ENCODE assay signal across 12 cellular contexts in genomic region chr10:86411852-86412550, GRCh38.
DNase-seq lines count a peak whose midpoint lies in the region; ATAC-seq and TF ChIP-seq lines count a peak whose summit lies in the region.
"Had no signal": no experiment of that assay in that cellular context is flagged by ENCODE, and none has a peak within 500 bp of the region (broad histone marks: within the 10 kb centered on the region; RNA-seq: fewer than 3 reads in every experiment).

No MANE protein-coding gene starts in this region.

- H3K79me2 ChIP-seq in Loucy (ENCODE audit: insufficient read depth, low read length), result no peaks in the 10 kb centered on the region

- peak overlapping the region; percentile 77 for H3K4me2 ChIP-seq in Loucy (ENCODE audit: low read depth, low read length, poor library complexity, severe bottlenecking)

- no peaks in the 10 kb centered on the region for H3K9me3 ChIP-seq in Loucy (ENCODE audit: insufficient read depth, low read depth, low read length)
- H3K9me3 ChIP-seq: suprapubic skin had no signal

- peak overlapping the region; percentile 20 to 55 for H3K27ac ChIP-seq in coronary artery
- H3K27ac ChIP-seq: suprapubic skin had no signal

- peak overlapping the region; percentile 62 for H3K9ac ChIP-seq in Loucy (ENCODE audit: low read depth, low read length, poor library complexity, severe bottlenecking)

- H3K27me3 ChIP-seq in Loucy (ENCODE audit: insufficient read depth, low read length, poor library complexity, severe bottlenecking), result no peaks in the 10 kb centered on the region
- H3K27me3 ChIP-seq: SJSA1, suprapubic skin had no signal

- peaks cover 39% of the 10 kb centered on the region for H3K4me1 ChIP-seq in Loucy (ENCODE audit: insufficient read depth, low read length, poor library complexity, severe bottlenecking)

- TF ChIP-seq CTCF in Loucy (conservative IDR thresholded peaks at IDR 0.05; ENCODE audit: low read length) (no peak), coronary artery (IDR thresholded peaks at IDR 0.05) (no peak)

- H2AFZ ChIP-seq in Loucy (ENCODE audit: low read length), result no peak overlapping the region

- H3F3A ChIP-seq in Loucy (ENCODE audit: low read depth), result peaks cover 13% of the 10 kb centered on the region

- no peak for DNase-seq in T-helper 1 cell
- no peak for DNase-seq in coronary artery (ENCODE audit: low spot score)
- no peak for DNase-seq in stimulated activated effector memory CD8-positive, alpha-beta T cell treated with anti-CD3 and anti-CD28 coated beads, Interleukin-12 subunit alpha, Interleukin-12 subunit beta, amount 100 ng/mL, for 72 hours (ENCODE audit: low spot score in 2 of 2)
- no peak for DNase-seq in pons (ENCODE audit: low spot score)
- DNase-seq in NCI-H2081 treated with DMSO at 0.1 percent for 48 hours (lab: John Stamatoyannopoulos, UW), result no peak
- DNase-seq in stimulated activated CD4-positive, alpha-beta T cell treated with anti-CD3 and anti-CD28 coated beads, Interleukin-4, amount 100 ng/mL, for 24 hours, result no peak
- DNase-seq: 8988T; stimulated activated CD4-positive, alpha-beta T cell treated with anti-CD3 and anti-CD28 coated beads, Interleukin-12 subunit alpha, Interleukin-12 subunit beta, amount 100 ng/mL, for 4 hours had no signal

- peaks cover 32% of the 10 kb centered on the region for H3K4me1 Mint-ChIP-seq in T-helper 1 cell treated with Interleukin-12 subunit alpha and Interleukin-12 subunit beta and Interleukin-4 antibody, amounts not matched to agents 30 μg/mL and 1 μg/mL, for 36 hours (ENCODE audit: low read depth)
- peaks cover 22% of the 10 kb centered on the region for H3K4me1 Mint-ChIP-seq in stimulated activated effector memory CD8-positive, alpha-beta T cell treated with anti-CD3 and anti-CD28 coated beads, Interleukin-12 subunit alpha, Interleukin-12 subunit beta, amount 100 ng/mL, for 72 hours

- H3K4me3 Mint-ChIP-seq in T-helper 1 cell treated with Interleukin-12 subunit alpha and Interleukin-12 subunit beta and Interleukin-4 antibody, amounts not matched to agents 30 μg/mL and 1 μg/mL, for 36 hours, result peak overlapping the region; percentile 30
- peak overlapping the region; percentile 50 for H3K4me3 Mint-ChIP-seq in stimulated activated effector memory CD8-positive, alpha-beta T cell treated with anti-CD3 and anti-CD28 coated beads, Interleukin-12 subunit alpha, Interleukin-12 subunit beta, amount 100 ng/mL, for 72 hours

- peaks cover 7% of the 10 kb centered on the region for H3K9me3 Mint-ChIP-seq in T-helper 1 cell treated with Interleukin-12 subunit alpha and Interleukin-12 subunit beta and Interleukin-4 antibody, amounts not matched to agents 30 μg/mL and 1 μg/mL, for 36 hours
- H3K9me3 Mint-ChIP-seq in stimulated activated effector memory CD8-positive, alpha-beta T cell treated with anti-CD3 and anti-CD28 coated beads, Interleukin-12 subunit alpha, Interleukin-12 subunit beta, amount 100 ng/mL, for 72 hours, result peaks cover 6% of the 10 kb centered on the region

- H3K27ac Mint-ChIP-seq in T-helper 1 cell treated with Interleukin-12 subunit alpha and Interleukin-12 subunit beta and Interleukin-4 antibody, amounts not matched to agents 30 μg/mL and 1 μg/mL, for 36 hours, result peak overlapping the region; percentile 86
- H3K27ac Mint-ChIP-seq in stimulated activated effector memory CD8-positive, alpha-beta T cell treated with anti-CD3 and anti-CD28 coated beads, Interleukin-12 subunit alpha, Interleukin-12 subunit beta, amount 100 ng/mL, for 72 hours, result peak overlapping the region; percentile 92

- peak; percentile 43 for ATAC-seq in stimulated activated effector memory CD8-positive, alpha-beta T cell treated with anti-CD3 and anti-CD28 coated beads, Interleukin-12 subunit alpha, Interleukin-12 subunit beta, amount 100 ng/mL, for 72 hours

- H3K4me3 ChIP-seq in Loucy (ENCODE audit: low read length, poor library complexity, severe bottlenecking) (peak overlapping the region; percentile 70), coronary artery (no peak overlapping the region)
- H3K4me3 ChIP-seq: SJSA1, suprapubic skin had no signal

- H4K20me1 ChIP-seq in Loucy (ENCODE audit: insufficient read depth, low read length, poor library complexity, severe bottlenecking), result no peaks in the 10 kb centered on the region

- H3K9me2 ChIP-seq in Loucy (replicated peaks; ENCODE audit: low read depth, low read length), result no peaks in the 10 kb centered on the region

- no peaks in the 10 kb centered on the region for H3K36me3 ChIP-seq in Loucy (ENCODE audit: insufficient read depth, low read length)
- H3K36me3 ChIP-seq: SJSA1, suprapubic skin had no signal

- peaks cover 6% of the 10 kb centered on the region for H3K36me3 Mint-ChIP-seq in T-helper 1 cell treated with Interleukin-12 subunit alpha and Interleukin-12 subunit beta and Interleukin-4 antibody, amounts not matched to agents 30 μg/mL and 1 μg/mL, for 36 hours (ENCODE audit: low read depth)
- H3K36me3 Mint-ChIP-seq in stimulated activated effector memory CD8-positive, alpha-beta T cell treated with anti-CD3 and anti-CD28 coated beads, Interleukin-12 subunit alpha, Interleukin-12 subunit beta, amount 100 ng/mL, for 72 hours, result no peaks in the 10 kb centered on the region

- H3K27me3 Mint-ChIP-seq in T-helper 1 cell treated with Interleukin-12 subunit alpha and Interleukin-12 subunit beta and Interleukin-4 antibody, amounts not matched to agents 30 μg/mL and 1 μg/mL, for 36 hours (ENCODE audit: low read depth), result peaks cover 5% of the 10 kb centered on the region
